In genomic region chr16:50252874-50253510, GRCh38 we compare ENCODE assay signal across 13 cellular contexts. TPM values are rescaled to one million over a fixed set of nuclear protein-coding genes. Genes with fewer than 3 reads are reported as not detected.
DNase-seq lines count a peak whose midpoint lies in the region; ATAC-seq and TF ChIP-seq lines count a peak whose summit lies in the region.
"Had no signal": no experiment of that assay in that cellular context is flagged by ENCODE, and none has a peak within 500 bp of the region (broad histone marks: within the 10 kb centered on the region; RNA-seq: fewer than 3 reads in every experiment).

No MANE protein-coding gene starts in this region.

- H3K4me1 Mint-ChIP-seq in T-helper 17 cell = peaks cover 7% of the 10 kb centered on the region

- H3K27me3 Mint-ChIP-seq in T-helper 17 cell = no peaks in the 10 kb centered on the region

- no peak overlapping the region for H2AFZ ChIP-seq in smooth muscle cell (ENCODE audit: low read depth)

- peak overlapping the region; percentile 58 for H3K9ac ChIP-seq in smooth muscle cell (ENCODE audit: low read depth)

- no peaks in the 10 kb centered on the region for H3K36me3 ChIP-seq in smooth muscle cell (ENCODE audit: low read depth)

- H3K27ac ChIP-seq in smooth muscle cell (ENCODE audit: low read depth) = peak overlapping the region; percentile 87

- H4K20me1 ChIP-seq in smooth muscle cell (ENCODE audit: low read depth) = no peaks in the 10 kb centered on the region

- H3K4me1 ChIP-seq in smooth muscle cell (ENCODE audit: low read depth) = peaks cover 11% of the 10 kb centered on the region

- H3K4me3 Mint-ChIP-seq in T-helper 17 cell = no peak overlapping the region

- peak overlapping the region; percentile 75 for H3K4me2 ChIP-seq in smooth muscle cell

- 59 to 65% methylated on average over 12 of the region's 12 CpGs for WGBS in lower leg skin, 2 donors
- 64% methylated on average over 12 of the region's 12 CpGs for WGBS in smooth muscle cell (ENCODE audit: low lambda C conversion rate)

- no peak for DNase-seq in left ventricle myocardium superior
- DNase-seq in cardiac septum (ENCODE audit: low spot score) = no peak
- DNase-seq in T-helper 17 cell = no peak
- DNase-seq in lower leg skin (ENCODE audit: low spot score in 2 of 2) = peak; percentile 22 to 77
- DNase-seq in smooth muscle cell (lab: John Stamatoyannopoulos, UW; ENCODE audit: unreplicated experiment) = no peak
- no peak for DNase-seq in stimulated activated CD4-positive, alpha-beta T cell treated with anti-CD3 and anti-CD28 coated beads, Interleukin-4, amount 100 ng/mL, for 4 hours
- DNase-seq in stimulated activated naive CD4-positive, alpha-beta T cell (lab: John Stamatoyannopoulos, UW) = no peak
- DNase-seq: C1 segment of cervical spinal cord, DMS 273 treated with DMSO at 0.1 percent for 48 hours, NCI-H187, NCI-H526 treated with DMSO at 0.1 percent for 48 hours, SHP77 had no signal

- H3K27ac Mint-ChIP-seq in T-helper 17 cell = peak overlapping the region; percentile 37

- TF ChIP-seq CTCF in lower leg skin (IDR thresholded peaks at IDR 0.05) (no peak), smooth muscle cell (IDR thresholded peaks at IDR 0.05; ENCODE audit: borderline replicate concordance, insufficient read depth, poor library complexity, severe bottlenecking) (no peak)

- intact Hi-C loops in left ventricle myocardium superior (cut with micrococcal nuclease) (no loop called here), cardiac septum (cut with DNase I) (no loop called here), lower leg skin (cut with DNase I; ENCODE audit: low total_unique reads) (no loop called here)

- peaks cover 7% of the 10 kb centered on the region for H3K79me2 ChIP-seq in smooth muscle cell (ENCODE audit: low read depth)

- no peaks in the 10 kb centered on the region for H3K9me3 ChIP-seq in T-helper 17 cell (ENCODE audit: control insufficient read depth, low read length, poor library complexity, severe bottlenecking)
- no peaks in the 10 kb centered on the region for H3K9me3 ChIP-seq in smooth muscle cell (replicated peaks; ENCODE audit: low read depth)

- no peak for TF ChIP-seq POLR2A in lower leg skin (IDR thresholded peaks at IDR 0.05)

- H3F3A ChIP-seq in smooth muscle cell (ENCODE audit: low read depth) = peaks cover 3% of the 10 kb centered on the region

- H3K4me3 ChIP-seq in lower leg skin (ENCODE audit: low read depth, poor library complexity, severe bottlenecking) (no peak overlapping the region), smooth muscle cell (no peak overlapping the region)

- ATAC-seq in left ventricle myocardium superior = peak; percentile 36
- no peak for ATAC-seq in T-helper 17 cell
- ATAC-seq in HG03342 (IDR thresholded peaks at IDR 0.05; ENCODE audit: unreplicated experiment) = no peak

- H3K27me3 ChIP-seq in smooth muscle cell (ENCODE audit: low read depth) = no peaks in the 10 kb centered on the region

- H3K36me3 Mint-ChIP-seq in T-helper 17 cell (ENCODE audit: low read depth) = no peaks in the 10 kb centered on the region

RNA-seq across cellular contexts. Expression of gene ADCY7, which starts 13.4 kb away (rescaled TPM):
- total RNA-seq in left ventricle myocardium superior (8.3 TPM), cardiac septum (6.2 TPM), T-helper 17 cell (100 to 1,000 TPM; 187 to 203 TPM), lower leg skin (10 to 100 TPM; 14.0 to 28.2 (median 21.0) TPM), smooth muscle cell (31.6 and 37.1 TPM in 2 replicates)
- 28.1 and 30.7 TPM in 2 replicates for polyA plus RNA-seq in smooth muscle cell

Comparison
In these comparisons a context has a peak if more than half of its experiments do, and no peak if none do; other contexts are left out.
1. DNase-seq: peak in lower leg skin (2 of 2); none in left ventricle myocardium superior (single experiment), cardiac septum (single experiment), T-helper 17 cell (0 of 3), smooth muscle cell (single experiment), stimulated activated CD4-positive, alpha-beta T cell treated with anti-CD3 and anti-CD28 coated beads, Interleukin-4, amount 100 ng/mL, for 4 hours (0 of 2) and stimulated activated naive CD4-positive, alpha-beta T cell (0 of 6).